In genomic region chr9:91949293-91949945, GRCh38 we compare ENCODE assay signal across 8 cellular contexts. TPM values are rescaled to one million over a fixed set of nuclear protein-coding genes. Genes with fewer than 3 reads are reported as not detected.
A peak's percentile ranks its signal among the peaks of the same experiment; 100 is the strongest.
DNase-seq lines count a peak whose midpoint lies in the region; ATAC-seq and TF ChIP-seq lines count a peak whose summit lies in the region.

No MANE protein-coding gene starts in this region.

- no peaks in the 10 kb centered on the region for H4K20me1 ChIP-seq in PC-9 (ENCODE audit: insufficient read depth)

- H3K4me2 ChIP-seq in PC-9: no peak overlapping the region

- peak overlapping the region; percentile 7 for H3K4me3 Mint-ChIP-seq in dendritic cell treated with granulocyte-macrophage colony-stimulating factor and Interleukin-4, amounts not matched to agents 40 ng/mL and 50 ng/mL, for 4 days

- H3K4me3 ChIP-seq in AG04450 (ENCODE audit: low read depth, low read length) (peak overlapping the region; percentile 71), HUES48 (ENCODE audit: low read depth, low read length) (peak overlapping the region; percentile 65), mucosa of rectum (ENCODE audit: low read length in 2 of 2) (peak overlapping the region; percentile 58 to 74), PC-9 (no peak overlapping the region)

- H3K79me2 ChIP-seq in PC-9 (ENCODE audit: low read depth): no peaks in the 10 kb centered on the region

- TF ChIP-seq CTCF in AG04450 (IDR thresholded peaks at IDR 0.05; ENCODE audit: low read depth, low read length): no peak
- TF ChIP-seq CTCF in PC-9 (conservative IDR thresholded peaks at IDR 0.05): no peak

- no peak overlapping the region for H3K27ac Mint-ChIP-seq in dendritic cell treated with granulocyte-macrophage colony-stimulating factor and Interleukin-4, amounts not matched to agents 40 ng/mL and 50 ng/mL, for 4 days

- peaks cover 85% of the 10 kb centered on the region for H3K27me3 Mint-ChIP-seq in dendritic cell treated with granulocyte-macrophage colony-stimulating factor and Interleukin-4, amounts not matched to agents 40 ng/mL and 50 ng/mL, for 4 days

- no peak for DNase-seq in AG04450 (ENCODE audit: low read depth, low spot score)
- no peak for DNase-seq in PC-9
- no peak for DNase-seq in posterior cingulate gyrus
- no peak for DNase-seq in amniotic stem cell (lab: John Stamatoyannopoulos, UW)

- no peaks in the 10 kb centered on the region for H3K36me3 ChIP-seq in HUES48 (ENCODE audit: control insufficient read depth, insufficient read depth, low read length)
- no peaks in the 10 kb centered on the region for H3K36me3 ChIP-seq in mucosa of rectum (ENCODE audit: control insufficient read depth in 2 of 2, insufficient read depth in 2 of 2, low read length in 2 of 2)
- H3K36me3 ChIP-seq in PC-9 (ENCODE audit: low read depth): no peaks in the 10 kb centered on the region

- no peaks in the 10 kb centered on the region for H3K9me2 ChIP-seq in PC-9 (ENCODE audit: insufficient read depth)

- intact Hi-C loops in dendritic cell treated with granulocyte-macrophage colony-stimulating factor and Interleukin-4, amounts not matched to agents 40 ng/mL and 50 ng/mL, for 4 days (cut with micrococcal nuclease): no loop called here
- intact Hi-C loops in PC-9 (cut with micrococcal nuclease; ENCODE audit: unreplicated experiment): no loop called here
- intact Hi-C loops in posterior cingulate gyrus (cut with DNase I): no loop called here

- BruUV-seq in PC-9 (replicated peaks; lab: Mats Ljungman, UMichigan): no TSS peak

- no peaks in the 10 kb centered on the region for H3F3A ChIP-seq in PC-9 (ENCODE audit: insufficient read depth, low read depth)

- peaks cover 20% of the 10 kb centered on the region for H3K27me3 ChIP-seq in AG04450 (ENCODE audit: control insufficient read depth, insufficient read depth, low read length)
- peaks cover 65% of the 10 kb centered on the region for H3K27me3 ChIP-seq in HUES48 (ENCODE audit: control insufficient read depth, insufficient read depth, low read length)
- H3K27me3 ChIP-seq in mucosa of rectum (ENCODE audit: control insufficient read depth in 2 of 2, insufficient read depth in 2 of 2, low read length in 2 of 2): peaks cover 11 to 14% of the 10 kb centered on the region in 2 donors
- H3K27me3 ChIP-seq in PC-9 (ENCODE audit: insufficient read depth, low read depth): peaks cover 29% of the 10 kb centered on the region

- CTCF ChIA-PET in AG04450 (lab: Charles Lee): interaction anchor here (1.0 to 3.6 kb wide), 12 partner anchors 12 to 290 kb away, joined by 3 to 30 read pairs (median 8); no protein-coding TSS in a partner anchor
- CTCF ChIA-PET in PC-9 (lab: Charles Lee): interaction anchor here (0.6 kb wide), 1 partner anchor 1033 kb away, joined by 3 read pairs; no protein-coding TSS in a partner anchor

- no peaks in the 10 kb centered on the region for H3K36me3 Mint-ChIP-seq in dendritic cell treated with granulocyte-macrophage colony-stimulating factor and Interleukin-4, amounts not matched to agents 40 ng/mL and 50 ng/mL, for 4 days (ENCODE audit: low read depth)

- H3K9me3 ChIP-seq in AG04450 (ENCODE audit: control insufficient read depth, insufficient read depth, low read length) (peaks cover 8% of the 10 kb centered on the region), HUES48 (ENCODE audit: control insufficient read depth, insufficient read depth, low read length) (no peaks in the 10 kb centered on the region), mucosa of rectum (ENCODE audit: control insufficient read depth in 2 of 2, low read length in 2 of 2) (peaks cover 0 to 4% of the 10 kb centered on the region in 2 donors), PC-9 (ENCODE audit: insufficient read depth, low read depth) (no peaks in the 10 kb centered on the region)

- H3K4me1 ChIP-seq in HUES48 (ENCODE audit: control insufficient read depth, insufficient read depth, low read length) (peaks cover 18% of the 10 kb centered on the region), mucosa of rectum (ENCODE audit: control insufficient read depth in 2 of 2, insufficient read depth in 2 of 2, low read length in 2 of 2) (peaks cover 10 to 12% of the 10 kb centered on the region in 2 donors), PC-9 (replicated peaks; ENCODE audit: insufficient read depth) (no peaks in the 10 kb centered on the region)

- POLR2A ChIA-PET in AG04450 (lab: Yijun Ruan, JAX) (interaction anchor here (1.1 to 2.4 kb wide), 3 partner anchors 62 to 178 kb away, joined by 3 to 10 read pairs (median 5); no protein-coding TSS in a partner anchor), PC-9 (lab: Charles Lee; ENCODE audit: unreplicated experiment) (no interaction called here)

- H3K4me1 Mint-ChIP-seq in dendritic cell treated with granulocyte-macrophage colony-stimulating factor and Interleukin-4, amounts not matched to agents 40 ng/mL and 50 ng/mL, for 4 days (ENCODE audit: low read depth): peaks cover 6% of the 10 kb centered on the region

- no peak for ATAC-seq in GM19467 (IDR thresholded peaks at IDR 0.05; ENCODE audit: unreplicated experiment)

- H2AFZ ChIP-seq in PC-9: no peak overlapping the region

- H3K9me3 Mint-ChIP-seq in dendritic cell treated with granulocyte-macrophage colony-stimulating factor and Interleukin-4, amounts not matched to agents 40 ng/mL and 50 ng/mL, for 4 days: peaks cover 8% of the 10 kb centered on the region

- 0 out of 2 replicates have a peak overlapping the region, but pooled peaks have one; percentile 15 for H3K9ac ChIP-seq in HUES48 (ENCODE audit: low read depth, low read length)
- H3K9ac ChIP-seq in mucosa of rectum (ENCODE audit: low read depth in 1 of 2, low read length in 2 of 2): peak overlapping the region; percentile 26 to 28

- H3K27ac ChIP-seq in AG04450 (ENCODE audit: low read depth, low read length) (no peak overlapping the region), HUES48 (ENCODE audit: low read depth, low read length) (peak overlapping the region; percentile 32), mucosa of rectum (ENCODE audit: low read depth in 2 of 2, low read length in 2 of 2) (peak overlapping the region; percentile 57 to 69), PC-9 (no peak overlapping the region)

RNA-seq across cellular contexts. Expression of gene ROR2, which starts 0.6 kb away (rescaled TPM):
- polyA plus RNA-seq in AG04450 (2011; rRNA removed): 9.7 and 12.3 TPM in 2 replicates
- polyA minus RNA-seq in AG04450 (2011; rRNA and poly(A)+ RNA removed): 18.2 and 21.7 TPM in 2 replicates
- total RNA-seq in PC-9 (2021): not detected in 2 replicates

Comparison
In these comparisons a context has a peak if more than half of its experiments do, and no peak if none do; other contexts are left out.
1. H3K27ac ChIP-seq: peak in HUES48 (single experiment) and mucosa of rectum (2 of 2); none in AG04450 (single experiment) and PC-9 (single experiment).